9 cellular contexts compared by ENCODE assay signal in genomic region chr1:157403203-157403602, GRCh38.
DNase-seq lines count a peak whose midpoint lies in the region; ATAC-seq and TF ChIP-seq lines count a peak whose summit lies in the region.
"Had no signal": no experiment of that assay in that cellular context is flagged by ENCODE, and none has a peak within 500 bp of the region (broad histone marks: within the 10 kb centered on the region; RNA-seq: fewer than 3 reads in every experiment).

No MANE protein-coding gene starts in this region.

- H3K4me3 ChIP-seq in H7 (ENCODE audit: insufficient read depth, low read depth, low read length) = no peak overlapping the region

- H3K27ac ChIP-seq in caudate nucleus (ENCODE audit: low read depth, low read length) = no peak overlapping the region

- DNase-seq in H7 = peak; percentile 68
- peak; percentile 46 for DNase-seq in NAMALWA (ENCODE audit: low spot score)
- peak; percentile 63 for DNase-seq in germinal center (ENCODE audit: low spot score)
- DNase-seq in activated naive CD4-positive, alpha-beta T cell treated with anti-CD3 and anti-CD28 coated beads for 36 hours = no peak
- DNase-seq in chondrocyte (ENCODE audit: low spot score) = no peak
- no peak for DNase-seq in caudate nucleus (lab: John Stamatoyannopoulos, UW)
- DNase-seq in NCI-H2171 (lab: John Stamatoyannopoulos, UW) = no peak

- no peaks in the 10 kb centered on the region for H3K36me3 ChIP-seq in H7 (replicated peaks; ENCODE audit: control insufficient read depth, insufficient read depth, low read length)

- H3K27me3 ChIP-seq in H7 (ENCODE audit: control insufficient read depth, insufficient read depth, low read length) = no peaks in the 10 kb centered on the region

- intact Hi-C loops in activated naive CD4-positive, alpha-beta T cell treated with anti-CD3 and anti-CD28 coated beads for 36 hours (cut with micrococcal nuclease) = no loop called here

- no peak overlapping the region for H3K27ac Mint-ChIP-seq in activated naive CD4-positive, alpha-beta T cell treated with anti-CD3 and anti-CD28 coated beads for 36 hours
- H3K27ac Mint-ChIP-seq in chondrocyte (ENCODE audit: unreplicated experiment) = no peak overlapping the region

- CTCF ChIA-PET in activated naive CD4-positive, alpha-beta T cell treated with anti-CD3 and anti-CD28 coated beads for 36 hours (lab: Charles Lee) = no interaction called here

- H3K36me3 Mint-ChIP-seq in activated naive CD4-positive, alpha-beta T cell treated with anti-CD3 and anti-CD28 coated beads for 36 hours (ENCODE audit: low read depth) = no peaks in the 10 kb centered on the region
- no peaks in the 10 kb centered on the region for H3K36me3 Mint-ChIP-seq in chondrocyte (ENCODE audit: low read depth)

- peak; percentile 77 for ATAC-seq in GM18498 (IDR thresholded peaks at IDR 0.05; ENCODE audit: unreplicated experiment)

- no peak overlapping the region for H3K4me3 Mint-ChIP-seq in activated naive CD4-positive, alpha-beta T cell treated with anti-CD3 and anti-CD28 coated beads for 36 hours
- H3K4me3 Mint-ChIP-seq in chondrocyte (ENCODE audit: unreplicated experiment) = no peak overlapping the region
- H3K4me3 Mint-ChIP-seq: central memory CD8-positive, alpha-beta T cell had no signal

- no peak for TF ChIP-seq CTCF in chondrocyte (IDR thresholded peaks at IDR 0.05)

- H3K27me3 Mint-ChIP-seq in activated naive CD4-positive, alpha-beta T cell treated with anti-CD3 and anti-CD28 coated beads for 36 hours (ENCODE audit: low read depth) = peaks cover 22% of the 10 kb centered on the region
- H3K27me3 Mint-ChIP-seq in chondrocyte (ENCODE audit: low read depth) = peaks cover 4% of the 10 kb centered on the region

- no peaks in the 10 kb centered on the region for H3K4me1 Mint-ChIP-seq in activated naive CD4-positive, alpha-beta T cell treated with anti-CD3 and anti-CD28 coated beads for 36 hours (ENCODE audit: low read depth)
- H3K4me1 Mint-ChIP-seq in chondrocyte (ENCODE audit: low read depth) = peaks cover 4% of the 10 kb centered on the region

- H3K9me3 Mint-ChIP-seq in activated naive CD4-positive, alpha-beta T cell treated with anti-CD3 and anti-CD28 coated beads for 36 hours = no peaks in the 10 kb centered on the region
- no peaks in the 10 kb centered on the region for H3K9me3 Mint-ChIP-seq in chondrocyte (ENCODE audit: low read depth)
- H3K9me3 Mint-ChIP-seq: central memory CD8-positive, alpha-beta T cell had no signal

Comparison
In these comparisons a context has a peak if more than half of its experiments do, and no peak if none do; other contexts are left out.
1. DNase-seq: peak in H7 (single experiment), NAMALWA (single experiment) and germinal center (single experiment); none in activated naive CD4-positive, alpha-beta T cell treated with anti-CD3 and anti-CD28 coated beads for 36 hours (single experiment), chondrocyte (single experiment), caudate nucleus (0 of 61) and NCI-H2171 (single experiment).